18 cellular contexts compared by ENCODE assay signal in genomic region chr17:61980535-61980934, GRCh38.
"Had no signal": no experiment of that assay in that cellular context is flagged by ENCODE, and none has a peak within 500 bp of the region (broad histone marks: within the 10 kb centered on the region; RNA-seq: fewer than 3 reads in every experiment).

No MANE protein-coding gene starts in this region.

- H3K9me3 Mint-ChIP-seq: activated CD4-positive, alpha-beta memory T cell treated with anti-CD3 and anti-CD28 coated beads, Interleukin-2, amount 10 ng/mL, durations not matched to agents 7 days and 5 days; activated CD4-positive, alpha-beta T cell treated with anti-CD3 and anti-CD28 coated beads, Interleukin-2, amount 10 ng/mL, durations not matched to agents 7 days and 5 days; mesothelial cell of epicardium; naive B cell; neural crest cell had no signal

- DNase-seq: activated CD4-positive, alpha-beta memory T cell treated with anti-CD3 and anti-CD28 coated beads, Interleukin-2, amount 10 ng/mL, durations not matched to agents 7 days and 5 days; activated CD4-positive, alpha-beta T cell treated with anti-CD3 and anti-CD28 coated beads, Interleukin-2, amount 10 ng/mL, durations not matched to agents 7 days and 5 days; activated CD8-positive, alpha-beta memory T cell treated with anti-CD3 and anti-CD28 coated beads, Interleukin-2, amount 10 ng/mL, durations not matched to agents 7 days and 5 days; activated naive CD4-positive, alpha-beta T cell; activated T-cell treated with anti-CD3 and anti-CD28 coated beads, Interleukin-2, amount 50 U/mL, for 48 hours; brain microvascular endothelial cell; kidney; left colon; naive B cell; occipital lobe; stimulated activated naive CD8-positive, alpha-beta T cell treated with anti-CD3 and anti-CD28 coated beads, Interleukin-15, Interleukin-2, amounts not matched to agents 100 U/mL and 50 U/mL, for 24 hours; T-helper 9 cell; testis; transverse colon had no signal

- H3K27me3 Mint-ChIP-seq: activated CD4-positive, alpha-beta memory T cell treated with anti-CD3 and anti-CD28 coated beads, Interleukin-2, amount 10 ng/mL, durations not matched to agents 7 days and 5 days; activated CD4-positive, alpha-beta T cell treated with anti-CD3 and anti-CD28 coated beads, Interleukin-2, amount 10 ng/mL, durations not matched to agents 7 days and 5 days; activated CD8-positive, alpha-beta memory T cell treated with anti-CD3 and anti-CD28 coated beads, Interleukin-2, amount 10 ng/mL, durations not matched to agents 7 days and 5 days; naive B cell had no signal

- ATAC-seq: activated CD4-positive, CD25-positive, alpha-beta regulatory T cell treated with anti-CD3 and anti-CD28 coated beads, Interleukin-2, amount 50 U/mL, for 24 hours; activated CD8-positive, alpha-beta memory T cell treated with anti-CD3 and anti-CD28 coated beads, Interleukin-2, amount 10 ng/mL, durations not matched to agents 7 days and 5 days; gastroesophageal sphincter; left colon; stimulated activated naive CD8-positive, alpha-beta T cell treated with anti-CD3 and anti-CD28 coated beads, Interleukin-15, Interleukin-2, amounts not matched to agents 100 U/mL and 50 U/mL, for 24 hours had no signal

- H3K27ac Mint-ChIP-seq: activated CD4-positive, alpha-beta memory T cell treated with anti-CD3 and anti-CD28 coated beads, Interleukin-2, amount 10 ng/mL, durations not matched to agents 7 days and 5 days; activated CD4-positive, alpha-beta T cell treated with anti-CD3 and anti-CD28 coated beads, Interleukin-2, amount 10 ng/mL, durations not matched to agents 7 days and 5 days; activated CD8-positive, alpha-beta memory T cell treated with anti-CD3 and anti-CD28 coated beads, Interleukin-2, amount 10 ng/mL, durations not matched to agents 7 days and 5 days; mesothelial cell of epicardium had no signal

- H3K4me1 Mint-ChIP-seq: mesothelial cell of epicardium, neural crest cell had no signal

- H3K4me3 Mint-ChIP-seq: activated CD4-positive, alpha-beta memory T cell treated with anti-CD3 and anti-CD28 coated beads, Interleukin-2, amount 10 ng/mL, durations not matched to agents 7 days and 5 days; activated CD4-positive, alpha-beta T cell treated with anti-CD3 and anti-CD28 coated beads, Interleukin-2, amount 10 ng/mL, durations not matched to agents 7 days and 5 days; activated CD8-positive, alpha-beta memory T cell treated with anti-CD3 and anti-CD28 coated beads, Interleukin-2, amount 10 ng/mL, durations not matched to agents 7 days and 5 days; mesothelial cell of epicardium; naive B cell; neural crest cell had no signal
